ENCODE assay signal across 16 cellular contexts in the genomic region with DNA sequence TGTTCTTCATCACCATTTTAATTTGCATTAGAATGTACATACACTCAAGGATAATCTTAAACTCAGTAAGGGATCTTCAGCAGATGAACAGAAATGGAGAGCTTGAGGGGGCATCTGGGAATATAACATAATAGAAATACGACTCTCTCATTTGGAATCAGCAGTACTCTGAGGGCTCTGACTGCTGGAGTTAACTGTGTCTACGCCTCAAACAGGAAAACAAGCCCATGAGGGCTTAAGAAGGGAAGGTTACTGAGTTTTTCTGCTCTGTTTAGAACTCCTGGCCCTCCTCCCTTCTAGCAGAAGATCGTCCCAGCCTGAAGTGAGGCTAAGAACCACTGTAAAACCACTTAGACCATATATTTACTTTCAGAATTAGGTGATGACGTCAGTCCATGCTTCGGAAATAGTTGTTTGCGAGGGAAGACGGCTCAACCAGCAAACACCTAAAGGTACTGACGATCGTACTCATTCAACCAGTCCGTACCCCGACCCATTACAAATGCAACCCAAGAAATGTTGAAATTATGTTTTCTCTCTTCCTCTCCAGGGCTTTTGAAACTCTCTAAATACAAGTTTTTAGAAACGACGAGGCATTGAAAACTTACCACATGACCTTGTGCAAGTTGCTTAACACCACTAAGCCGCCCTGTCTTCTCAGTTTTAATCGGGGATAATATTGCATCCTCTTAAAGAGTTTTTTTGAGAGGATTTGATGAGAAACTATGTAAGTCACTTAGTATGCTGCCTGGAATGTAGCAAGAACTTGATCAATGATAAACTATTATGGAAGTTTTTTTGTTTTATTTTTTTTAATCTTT.
DNase-seq lines count a peak whose midpoint lies in the region; ATAC-seq and TF ChIP-seq lines count a peak whose summit lies in the region.
"Had no signal": no experiment of that assay in that cellular context is flagged by ENCODE, and none has a peak within 500 bp of the region (broad histone marks: within the 10 kb centered on the region; RNA-seq: fewer than 3 reads in every experiment).

No MANE protein-coding gene starts in this region.

- H3K27me3 ChIP-seq in ACC112 (ENCODE audit: insufficient read depth, low read length) (no peaks in the 10 kb centered on the region), HUES64 (ENCODE audit: insufficient read depth, low read length) (no peaks in the 10 kb centered on the region), WERI-Rb-1 (ENCODE audit: insufficient read depth, low read depth, severe bottlenecking) (no peaks in the 10 kb centered on the region), lower lobe of right lung (ENCODE audit: low read depth) (no peaks in the 10 kb centered on the region)
- H3K27me3 ChIP-seq: colonic mucosa had no signal

- 66% methylated on average over 15 of the region's 15 CpGs for WGBS in HUES64

- H3K4me3 ChIP-seq in ACC112 (ENCODE audit: low read depth, low read length) (peak overlapping the region; percentile 54), HUES64 (ENCODE audit: low read length) (peak overlapping the region; percentile 2; the same call in 1 of the 2 replicates), WERI-Rb-1 (ENCODE audit: low read depth, low read length) (peak overlapping the region; percentile 18), lower lobe of right lung (no peak overlapping the region)
- H3K4me3 ChIP-seq: colonic mucosa had no signal

- H3K36me3 ChIP-seq in ACC112 (ENCODE audit: insufficient read depth, low read length) (no peaks in the 10 kb centered on the region), HUES64 (ENCODE audit: insufficient read depth, low read length) (no peaks in the 10 kb centered on the region), WERI-Rb-1 (no peaks in the 10 kb centered on the region), lower lobe of right lung (no peaks in the 10 kb centered on the region)
- H3K36me3 ChIP-seq: colonic mucosa had no signal

- ATAC-seq in lower lobe of right lung (peak; percentile 72 to 91), GM21786 (IDR thresholded peaks at IDR 0.05; ENCODE audit: unreplicated experiment) (no peak)
- ATAC-seq: activated CD4-positive, CD25-positive, alpha-beta regulatory T cell treated with anti-CD3 and anti-CD28 coated beads, Interleukin-2, amount 50 U/mL, for 24 hours; stimulated activated naive CD8-positive, alpha-beta T cell treated with anti-CD3 and anti-CD28 coated beads, Interleukin-15, amount 100 ng/mL, for 72 hours; T-cell had no signal

- DNase-seq in WERI-Rb-1 (no peak), lower lobe of right lung (no peak), UCSD-AML1 (lab: John Stamatoyannopoulos, UW; ENCODE audit: unreplicated experiment) (no peak), mesenteric fat pad (ENCODE audit: low spot score) (no peak), HCEC 1CT (no peak)
- DNase-seq: colonic mucosa; GDM1; NCI-H1417 treated with DMSO at 0.1 percent for 48 hours; NCI-H446 treated with DMSO at 0.1 percent for 48 hours; stimulated activated naive CD8-positive, alpha-beta T cell treated with anti-CD3 and anti-CD28 coated beads, Interleukin-15, amount 100 ng/mL, for 72 hours; T-cell had no signal

- TF ChIP-seq CTCF in WERI-Rb-1 (IDR thresholded peaks at IDR 0.05; ENCODE audit: low read depth, low read length) (no peak), lower lobe of right lung (IDR thresholded peaks at IDR 0.05) (no peak)

- H3K9ac ChIP-seq in HUES64 (ENCODE audit: low read depth, low read length) = peak overlapping the region; percentile 36
- H3K9ac ChIP-seq: KMS-11 had no signal

- intact Hi-C loops in lower lobe of right lung (cut with DNase I) = no loop called here

- H3K79me2 ChIP-seq in ACC112 (ENCODE audit: control insufficient read depth, insufficient read depth, low read length, unreplicated experiment) = no peaks in the 10 kb centered on the region

- H2AFZ ChIP-seq in ACC112 (ENCODE audit: low read length, unreplicated experiment) = no peak overlapping the region

- H3K4me1 ChIP-seq in ACC112 (ENCODE audit: control insufficient read depth, insufficient read depth, low read length, unreplicated experiment) (no peaks in the 10 kb centered on the region), HUES64 (ENCODE audit: insufficient read depth, low read length) (peaks cover 12% of the 10 kb centered on the region), lower lobe of right lung (peaks cover 6% of the 10 kb centered on the region)
- H3K4me1 ChIP-seq: colonic mucosa had no signal

- H3K9me3 ChIP-seq in HUES64 (ENCODE audit: insufficient read depth, low read depth, low read length) (peaks cover 7% of the 10 kb centered on the region; the same call in 1 of the 2 replicates), WERI-Rb-1 (ENCODE audit: severe bottlenecking) (peaks cover 12% of the 10 kb centered on the region), lower lobe of right lung (no peaks in the 10 kb centered on the region)
- H3K9me3 ChIP-seq: colonic mucosa had no signal

- no peak overlapping the region for H3K27ac ChIP-seq in ACC112 (ENCODE audit: low read depth, low read length)
- H3K27ac ChIP-seq in HUES64 (ENCODE audit: low read depth, low read length) = peak overlapping the region; percentile 97
- peak overlapping the region; percentile 53 for H3K27ac ChIP-seq in WERI-Rb-1
- H3K27ac ChIP-seq in lower lobe of right lung = peak overlapping the region; percentile 11
- H3K27ac ChIP-seq: colonic mucosa, KMS-11 had no signal
